Comparison of ENCODE assay signal across 8 cellular contexts in genomic region chr1:231603598-231604275, GRCh38. TPM values are rescaled to one million over a fixed set of nuclear protein-coding genes. Genes with fewer than 3 reads are reported as not detected.
A peak's percentile ranks its signal among the peaks of the same experiment; 100 is the strongest.
DNase-seq lines count a peak whose midpoint lies in the region; ATAC-seq, FAIRE-seq and TF ChIP-seq lines count a peak whose summit lies in the region.

No MANE protein-coding gene starts in this region.

- peak overlapping the region; percentile 91 for H3K4me3 Mint-ChIP-seq in CD4-positive, alpha-beta T cell
- peak overlapping the region; percentile 87 for H3K4me3 Mint-ChIP-seq in activated T-cell treated with anti-CD3 and anti-CD28 coated beads, Interleukin-2, amount 50 U/mL, for 24 hours
- H3K4me3 Mint-ChIP-seq in osteocyte (ENCODE audit: unreplicated experiment), result peak overlapping the region; percentile 82

- FAIRE-seq in frontal cortex (lab: Jason Lieb, UNC), result peak; percentile 82

- peak in 6 of 10 experiments; percentile 3 to 42 (median 16) for DNase-seq in CD4-positive, alpha-beta T cell
- DNase-seq in HT-29 (ENCODE audit: low spot score) (peak; percentile 82), NCI-H774 (lab: John Stamatoyannopoulos, UW) (peak; percentile 63), frontal cortex (ENCODE audit: low spot score in 2 of 2) (peak in 1 of 2 donors; percentile 42), osteocyte (ENCODE audit: extremely low spot score, unreplicated experiment) (no peak), hepatic stellate cell (ENCODE audit: low spot score) (no peak)
- no peak for DNase-seq in activated T-cell treated with anti-CD3 and anti-CD28 coated beads, Interleukin-2, amount 50 U/mL, for 24 hours

- H3K36me3 Mint-ChIP-seq in CD4-positive, alpha-beta T cell (ENCODE audit: low read depth), result no peaks in the 10 kb centered on the region
- H3K36me3 Mint-ChIP-seq in activated T-cell treated with anti-CD3 and anti-CD28 coated beads, Interleukin-2, amount 50 U/mL, for 24 hours (ENCODE audit: low read depth), result no peaks in the 10 kb centered on the region
- H3K36me3 Mint-ChIP-seq in osteocyte (ENCODE audit: unreplicated experiment), result peaks cover 3% of the 10 kb centered on the region

- intact Hi-C loops in CD4-positive, alpha-beta T cell (cut with DNase I, micrococcal nuclease), result loop anchor here (1.0 to 5.0 kb wide), 3 partner anchors 245 to 361 kb away; partner anchors contain the start of gene GNPAT (in 1 of the 2)

- no peaks in the 10 kb centered on the region for H3K27me3 Mint-ChIP-seq in CD4-positive, alpha-beta T cell
- no peaks in the 10 kb centered on the region for H3K27me3 Mint-ChIP-seq in activated T-cell treated with anti-CD3 and anti-CD28 coated beads, Interleukin-2, amount 50 U/mL, for 24 hours
- H3K27me3 Mint-ChIP-seq in osteocyte (ENCODE audit: unreplicated experiment), result peaks cover 3% of the 10 kb centered on the region

- peak; percentile 93 for ATAC-seq in CD4-positive, alpha-beta T cell (ENCODE audit: poor library complexity)
- peak; percentile 61 for ATAC-seq in GM18909 (IDR thresholded peaks at IDR 0.05; ENCODE audit: poor library complexity, unreplicated experiment)

- POLR2A ChIA-PET in CD4-positive, alpha-beta T cell (lab: Charles Lee), result interaction anchor here (1.2 to 1.3 kb wide), 3 partner anchors 8 to 266 kb away, joined by 4 read pairs; partner anchors contain the start of genes EXOC8 and SPRTN

- no peaks in the 10 kb centered on the region for H3K27me3 ChIP-seq in CD4-positive, alpha-beta T cell (ENCODE audit: control insufficient read depth, insufficient read depth, low read length)

- peaks cover 10% of the 10 kb centered on the region for H3K4me1 Mint-ChIP-seq in CD4-positive, alpha-beta T cell (ENCODE audit: low read depth)
- H3K4me1 Mint-ChIP-seq in activated T-cell treated with anti-CD3 and anti-CD28 coated beads, Interleukin-2, amount 50 U/mL, for 24 hours (ENCODE audit: low read depth), result peaks cover 6% of the 10 kb centered on the region
- peaks cover 10% of the 10 kb centered on the region for H3K4me1 Mint-ChIP-seq in osteocyte (ENCODE audit: unreplicated experiment)

- CTCF ChIA-PET in CD4-positive, alpha-beta T cell (lab: Charles Lee), result interaction anchor here (0.6 to 1.2 kb wide), 4 partner anchors 15 to 1262 kb away, joined by 3 to 4 read pairs (median 3); no protein-coding TSS in a partner anchor

- H3K9me3 Mint-ChIP-seq in CD4-positive, alpha-beta T cell, result no peaks in the 10 kb centered on the region
- no peaks in the 10 kb centered on the region for H3K9me3 Mint-ChIP-seq in activated T-cell treated with anti-CD3 and anti-CD28 coated beads, Interleukin-2, amount 50 U/mL, for 24 hours
- no peaks in the 10 kb centered on the region for H3K9me3 Mint-ChIP-seq in osteocyte (ENCODE audit: unreplicated experiment)

- peak; percentile 84 for TF ChIP-seq CTCF in CD4-positive, alpha-beta T cell (IDR thresholded peaks at IDR 0.05)
- TF ChIP-seq CTCF in osteocyte (IDR thresholded peaks at IDR 0.05), result peak; percentile 78

- peak overlapping the region; percentile 68 for H3K27ac Mint-ChIP-seq in CD4-positive, alpha-beta T cell
- peak overlapping the region; percentile 88 for H3K27ac Mint-ChIP-seq in activated T-cell treated with anti-CD3 and anti-CD28 coated beads, Interleukin-2, amount 50 U/mL, for 24 hours
- no peak overlapping the region for H3K27ac Mint-ChIP-seq in osteocyte (ENCODE audit: unreplicated experiment)

- no peak overlapping the region for H3K27ac ChIP-seq in CD4-positive, alpha-beta T cell (ENCODE audit: low read depth, low read length)

- H3K9me3 ChIP-seq in CD4-positive, alpha-beta T cell (ENCODE audit: control insufficient read depth, low read length), result no peaks in the 10 kb centered on the region

RNA-seq across cellular contexts. Expression of gene DISC1, which starts 22.9 kb away (rescaled TPM):
- total RNA-seq in CD4-positive, alpha-beta T cell, result 10 to 100 TPM; 19.8 to 20.0 TPM
- total RNA-seq in HT-29 (2014; rRNA removed; shearing (Covaris generic)), result 0.33 and 0.34 TPM in 2 replicates
- 5.3 TPM for total RNA-seq in frontal cortex
- total RNA-seq in osteocyte, result 15.6 and 16.0 TPM in 2 replicates

Comparison
In these comparisons a context has a peak if more than half of its experiments do, and no peak if none do; other contexts are left out.
1. DNase-seq: peak in CD4-positive, alpha-beta T cell (6 of 10), HT-29 (single experiment) and NCI-H774 (single experiment); none in activated T-cell treated with anti-CD3 and anti-CD28 coated beads, Interleukin-2, amount 50 U/mL, for 24 hours (single experiment), osteocyte (single experiment) and hepatic stellate cell (single experiment).
2. Peak in every context shown above with its lines, with median percentiles within 50 percentile points of each other: H3K4me3 Mint-ChIP-seq.